ENCODE assay signal across 8 cellular contexts in the genomic region with DNA sequence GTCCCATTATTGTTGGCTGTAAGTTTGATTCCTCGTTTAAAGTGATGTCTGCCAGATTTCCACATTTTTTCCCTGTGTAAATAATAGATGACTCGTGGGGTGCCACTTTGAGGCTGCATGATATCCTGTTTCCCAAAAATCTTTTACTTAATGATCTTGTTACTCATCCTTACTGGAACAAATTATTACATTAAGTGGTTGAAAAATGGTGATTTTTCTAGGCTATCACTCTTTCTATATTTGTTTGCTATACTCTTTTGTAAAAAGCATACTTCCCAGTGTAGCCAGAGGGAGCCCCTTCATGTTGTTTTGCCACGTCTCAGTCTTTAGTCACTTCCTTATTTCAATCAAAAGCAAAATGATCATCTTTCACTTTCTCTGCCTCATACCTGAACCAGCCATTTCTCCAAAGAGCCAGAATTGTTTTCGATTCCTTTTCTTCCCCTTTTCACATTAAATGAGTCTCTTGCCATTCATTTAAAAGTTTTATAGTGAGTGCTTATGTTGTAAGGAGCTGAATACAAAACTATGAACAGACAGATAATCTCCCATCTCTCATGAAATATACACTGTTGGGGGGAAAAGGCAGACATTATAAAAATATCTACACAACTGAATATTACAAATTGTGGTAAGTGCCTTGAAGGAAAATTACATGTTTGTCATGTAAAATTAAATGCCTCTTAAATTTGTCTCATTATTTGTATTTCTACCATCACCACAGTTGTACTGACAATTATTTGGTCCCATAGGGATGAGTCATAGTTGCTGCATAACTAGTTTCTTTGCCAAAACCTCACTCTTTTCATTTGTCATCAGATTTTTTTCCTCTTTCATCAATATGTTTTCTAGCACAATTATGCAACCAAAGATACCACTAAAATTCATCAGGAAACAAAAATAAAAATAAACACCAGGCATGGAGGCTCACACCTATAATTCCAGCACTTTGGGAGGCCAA. TPM values are rescaled to one million over a fixed set of nuclear protein-coding genes. Genes with fewer than 3 reads are reported as not detected.
DNase-seq lines count a peak whose midpoint lies in the region; ATAC-seq and TF ChIP-seq lines count a peak whose summit lies in the region.

No MANE protein-coding gene starts in this region.

- no peaks in the 10 kb centered on the region for H3K4me1 ChIP-seq in fibroblast of lung (ENCODE audit: control insufficient read depth, extremely low read depth, insufficient read depth, low read length)

- DNase-seq in AML-193 (lab: John Stamatoyannopoulos, UW) (peak; percentile 77 to 78), OCI-M1 (lab: John Stamatoyannopoulos, UW) (peak; percentile 86), fibroblast of lung (ENCODE audit: low read depth in 2 of 2) (peak; percentile 69 to 74), posterior vena cava (ENCODE audit: low spot score) (no peak), NCI-H510A treated with DMSO at 0.1 percent for 48 hours (lab: John Stamatoyannopoulos, UW) (no peak)
- DNase-seq in stimulated activated naive CD8-positive, alpha-beta T cell treated with anti-CD3 and anti-CD28 coated beads, Interleukin-15, Interleukin-2, amounts not matched to agents 100 U/mL and 50 U/mL, for 24 hours = no peak

- peak overlapping the region; percentile 24 for H2AFZ ChIP-seq in fibroblast of lung (ENCODE audit: low read length)

- H3K9me3 ChIP-seq in fibroblast of lung (ENCODE audit: control insufficient read depth, insufficient read depth, low read depth, low read length) = no peaks in the 10 kb centered on the region

- peak overlapping the region; percentile 48 for H3K4me2 ChIP-seq in fibroblast of lung (ENCODE audit: extremely low read depth, insufficient read depth, low read length)

- no peaks in the 10 kb centered on the region for H3K36me3 ChIP-seq in fibroblast of lung (ENCODE audit: control insufficient read depth, insufficient read depth, low read length)

- no peaks in the 10 kb centered on the region for H4K20me1 ChIP-seq in fibroblast of lung (ENCODE audit: control insufficient read depth, extremely low read depth, insufficient read depth, low read length)

- H3K27ac ChIP-seq in fibroblast of lung (ENCODE audit: insufficient read depth, low read length) = peak overlapping the region; percentile 38

- no peaks in the 10 kb centered on the region for H3K27me3 ChIP-seq in fibroblast of lung (ENCODE audit: control insufficient read depth, insufficient read depth, low read length)

- H3K4me3 ChIP-seq in fibroblast of lung (replicated peaks in 1 of 4; ENCODE audit: control extremely low read depth in 1 of 4, insufficient read depth in 1 of 4, low read depth in 3 of 4, low read length in 4 of 4) = peak overlapping the region in 2 of 4 experiments; percentile 11 to 12

- TF ChIP-seq CTCF in fibroblast of lung (conservative IDR thresholded peaks at IDR 0.05 in 1 of 2, IDR thresholded peaks at IDR 0.05 in 1 of 2; ENCODE audit: low read depth in 1 of 2, low read length in 2 of 2) = peak in 1 of 2 donors; percentile 22

- H3K79me2 ChIP-seq in fibroblast of lung (ENCODE audit: control insufficient read depth, insufficient read depth, low read length) = no peaks in the 10 kb centered on the region

- H3K9ac ChIP-seq in fibroblast of lung (ENCODE audit: insufficient read depth, low read length) = no peak overlapping the region

- intact Hi-C loops in posterior vena cava (cut with DNase I) = no loop called here

- peak; percentile 96 for ATAC-seq in GM18870 (IDR thresholded peaks at IDR 0.05; ENCODE audit: unreplicated experiment)
- peak; percentile 99 for ATAC-seq in HG03025 (IDR thresholded peaks at IDR 0.05; ENCODE audit: low FRiP score, unreplicated experiment)
- ATAC-seq in stimulated activated naive CD8-positive, alpha-beta T cell treated with anti-CD3 and anti-CD28 coated beads, Interleukin-15, Interleukin-2, amounts not matched to agents 100 U/mL and 50 U/mL, for 24 hours = peak; percentile 88

RNA-seq across cellular contexts. Expression of a gene that starts 41.5 kb away (rescaled TPM):
- not detected in 2 replicates for total RNA-seq in fibroblast of lung
- polyA plus RNA-seq in fibroblast of lung = not detected in 2 replicates
- polyA plus RNA-seq in fibroblast of lung (2012) = not detected in 2 replicates
- polyA minus RNA-seq in fibroblast of lung (ENCODE audit: low replicate concordance) = not detected in 2 replicates
- not detected for total RNA-seq in posterior vena cava

RNA-seq across cellular contexts. Expression of a gene that starts 58.4 kb away (rescaled TPM):
- total RNA-seq in fibroblast of lung (52.6 and 60.6 TPM in 2 replicates), posterior vena cava (10 to 100 TPM; 67.7 to 69.0 TPM)
- polyA plus RNA-seq in fibroblast of lung = 174 and 192 TPM in 2 replicates
- 101 and 102 TPM in 2 replicates for polyA plus RNA-seq in fibroblast of lung (2012)
- 57.8 and 65.1 TPM in 2 replicates for polyA minus RNA-seq in fibroblast of lung (ENCODE audit: low replicate concordance)

Comparison
In these comparisons a context has a peak if more than half of its experiments do, and no peak if none do; other contexts are left out.
1. DNase-seq: peak in AML-193 (2 of 2), OCI-M1 (single experiment) and fibroblast of lung (2 of 2); none in stimulated activated naive CD8-positive, alpha-beta T cell treated with anti-CD3 and anti-CD28 coated beads, Interleukin-15, Interleukin-2, amounts not matched to agents 100 U/mL and 50 U/mL, for 24 hours (single experiment), posterior vena cava (single experiment) and NCI-H510A treated with DMSO at 0.1 percent for 48 hours (single experiment).
2. Peak in every context shown above with its lines, with median percentiles within 50 percentile points of each other: ATAC-seq.